ENCODE assay signal across 8 cellular contexts in the genomic region with DNA sequence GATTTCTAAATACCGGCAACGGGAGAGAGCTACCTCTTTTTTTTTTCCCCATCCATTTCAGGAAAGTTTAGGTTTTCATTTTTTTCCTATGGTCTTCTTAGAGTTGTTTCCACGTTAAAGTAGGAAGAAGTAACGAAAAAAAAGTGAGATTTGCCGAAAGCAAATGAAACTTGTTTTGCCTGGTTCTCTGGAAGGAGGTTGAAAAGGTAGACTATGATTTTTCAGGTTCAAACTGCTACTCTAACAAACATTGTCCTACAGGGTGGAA. TPM values are rescaled to one million over a fixed set of nuclear protein-coding genes. Genes with fewer than 3 reads are reported as not detected.
DNase-seq lines count a peak whose midpoint lies in the region; ATAC-seq, FAIRE-seq and TF ChIP-seq lines count a peak whose summit lies in the region.

No MANE protein-coding gene starts in this region.

- H3K79me2 ChIP-seq in OCI-LY7 (ENCODE audit: insufficient read depth, low read depth, low read length), result peaks cover 41% of the 10 kb centered on the region
- H3K79me2 ChIP-seq in H1 (ENCODE audit: control insufficient read depth in 1 of 2, insufficient read depth in 2 of 2, low read length in 2 of 2), result peaks cover 14 to 38% of the 10 kb centered on the region in 2 experiments
- peaks cover 37% of the 10 kb centered on the region for H3K79me2 ChIP-seq in osteoblast (ENCODE audit: insufficient read depth, low read length)

- peak overlapping the region; percentile 28; the same call in 1 of the 2 replicates for H2BK5ac ChIP-seq in H1 (ENCODE audit: low read depth, low read length)

- H3K23ac ChIP-seq in H1 (ENCODE audit: insufficient read length), result no peak overlapping the region

- peak overlapping the region; percentile 62 for H3K4me3 ChIP-seq in OCI-LY7 (ENCODE audit: low read depth, low read length, poor library complexity, severe bottlenecking)
- peak overlapping the region in 2 of 4 experiments; percentile 34 to 51; a peak in 2 of 8 replicates for H3K4me3 ChIP-seq in H1 (ENCODE audit: extremely low read depth in 1 of 4, insufficient read depth in 2 of 4, low read depth in 3 of 4, low read length in 4 of 4)
- peak overlapping the region; percentile 72 for H3K4me3 ChIP-seq in osteoblast (ENCODE audit: insufficient read depth, low read length)
- no peak overlapping the region for H3K4me3 ChIP-seq in lower leg skin (ENCODE audit: low read depth, poor library complexity, severe bottlenecking)

- H3K9me3 ChIP-seq in OCI-LY7 (ENCODE audit: low read length), result no peaks in the 10 kb centered on the region
- H3K9me3 ChIP-seq in H1 (ENCODE audit: insufficient read depth in 2 of 2, low read depth in 1 of 2, low read length in 1 of 2), result no peaks in the 10 kb centered on the region
- H3K9me3 ChIP-seq in osteoblast (ENCODE audit: low read depth, low read length), result no peaks in the 10 kb centered on the region

- H2BK15ac ChIP-seq in H1 (ENCODE audit: low read length), result no peak overlapping the region

- H4K20me1 ChIP-seq in OCI-LY7 (ENCODE audit: insufficient read depth, low read length), result peaks cover 20% of the 10 kb centered on the region; the same call in 1 of the 2 replicates
- no peaks in the 10 kb centered on the region for H4K20me1 ChIP-seq in H1 (replicated peaks in 1 of 2; ENCODE audit: control insufficient read depth in 1 of 2, insufficient read depth in 2 of 2, low read length in 2 of 2)
- peaks cover 13% of the 10 kb centered on the region for H4K20me1 ChIP-seq in osteoblast (ENCODE audit: insufficient read depth, low read length)

- H2BK120ac ChIP-seq in H1 (replicated peaks; ENCODE audit: low read depth, low read length), result no peak overlapping the region

- TF ChIP-seq CTCF in CD14-positive monocyte (IDR thresholded peaks at IDR 0.05) (no peak), OCI-LY7 (conservative IDR thresholded peaks at IDR 0.05; ENCODE audit: low read length) (no peak), H1 (IDR thresholded peaks at IDR 0.05; ENCODE audit: control extremely low read depth in 1 of 3, insufficient read depth in 1 of 3, low read depth in 1 of 3, low read length in 3 of 3) (no peak), osteoblast (IDR thresholded peaks at IDR 0.05; ENCODE audit: extremely low read depth, low read depth, low read length) (no peak), lower leg skin (IDR thresholded peaks at IDR 0.05) (no peak)

- H2AK5ac ChIP-seq in H1 (ENCODE audit: low read depth, low read length), result no peak overlapping the region; the same call in 1 of the 2 replicates

- peaks cover 67% of the 10 kb centered on the region for H3K4me1 ChIP-seq in OCI-LY7 (ENCODE audit: insufficient read depth, low read length, poor library complexity, severe bottlenecking)
- H3K4me1 ChIP-seq in H1 (replicated peaks in 1 of 4; ENCODE audit: control insufficient read depth in 3 of 4, insufficient read depth in 4 of 4, low read length in 3 of 4), result peaks cover 9 to 20% (median 17%) of the 10 kb centered on the region in 4 experiments; a peak in 5 of 7 replicates
- peaks cover 23% of the 10 kb centered on the region for H3K4me1 ChIP-seq in osteoblast (ENCODE audit: insufficient read depth, low read length)

- no peak overlapping the region for H3K4ac ChIP-seq in H1 (replicated peaks; ENCODE audit: insufficient read length, low read depth, low read length)

- no peak for FAIRE-seq in H1 (lab: Jason Lieb, UNC)

- H3K36me3 Mint-ChIP-seq in CD14-positive monocyte, result peaks cover 20 to 23% of the 10 kb centered on the region in 2 donors

- WGBS in H1 (ENCODE audit: extremely low coverage in 1 of 2, insufficient coverage in 1 of 2, insufficient read length in 1 of 2, insufficient replicate concordance in 2 of 2, low coverage in 1 of 2, low lambda C conversion rate in 2 of 2, missing lambda C conversion rate in 1 of 2), 2 experiments, result 79% methylated on average over 5 of the region's 5 CpGs; no CpG with 5 or more reads in 1 of the 2 experiments
- 13 to 14% methylated on average over 5 of the region's 5 CpGs for WGBS in lower leg skin, 2 donors

- DNase-seq in CD14-positive monocyte (ENCODE audit: low spot score) (no peak), OCI-LY7 (ENCODE audit: low spot score) (no peak), H1 (ENCODE audit: low read depth in 1 of 2, low spot score in 2 of 2) (no peak), osteoblast (ENCODE audit: insufficient read length, low spot score, missing footprints) (no peak), GF-D8 (lab: John Stamatoyannopoulos, UW) (no peak), lower leg skin (ENCODE audit: low spot score in 2 of 2) (no peak)

- POLR2A ChIA-PET in OCI-LY7 (lab: Charles Lee) (interaction anchor here (1.6 to 11.9 kb wide), 14 partner anchors 12 to 71 kb away, joined by 4 to 203 read pairs (median 28); a partner anchor contains a TSS), H1 (lab: Charles Lee; ENCODE audit: partially characterized antibody) (interaction anchor here (0.6 to 19.4 kb wide), 17 partner anchors 8 to 98 kb away, joined by 3 to 255 read pairs (median 9); a partner anchor contains a TSS)

- H4K5ac ChIP-seq in H1 (ENCODE audit: insufficient read length, low read depth, low read length), result peak overlapping the region; percentile 31

- no peak for TF ChIP-seq EP300 in H1 (IDR thresholded peaks at IDR 0.05; ENCODE audit: borderline replicate concordance in 1 of 2, low read depth in 2 of 2, low read length in 2 of 2)

- H3K79me1 ChIP-seq in H1 (ENCODE audit: low read depth, low read length), result no peaks in the 10 kb centered on the region

- peak overlapping the region; percentile 74 for H3K27ac ChIP-seq in OCI-LY7 (ENCODE audit: low read depth, low read length, poor library complexity, severe bottlenecking)
- H3K27ac ChIP-seq in H1 (ENCODE audit: low read depth, low read length), result peak overlapping the region; percentile 80
- H3K27ac ChIP-seq in osteoblast (ENCODE audit: low read depth, low read length), result peak overlapping the region; percentile 84

- H3K4me2 ChIP-seq in OCI-LY7 (ENCODE audit: low read length), result peak overlapping the region; percentile 69
- H3K4me2 ChIP-seq in H1 (ENCODE audit: insufficient read depth in 1 of 2, low read depth in 2 of 2, low read length in 2 of 2), result peak overlapping the region; percentile 57 to 92
- peak overlapping the region; percentile 91 for H3K4me2 ChIP-seq in osteoblast (ENCODE audit: insufficient read depth, low read length)

- CTCF ChIA-PET in OCI-LY7 (lab: Charles Lee; ENCODE audit: unreplicated experiment), result interaction anchor here (1.4 to 1.6 kb wide), 2 partner anchors 18 to 73 kb away, joined by 6 to 8 read pairs; a partner anchor contains a TSS
- CTCF ChIA-PET in H1 (lab: Charles Lee; ENCODE audit: partially characterized antibody), result interaction anchor here (1.2 to 6.6 kb wide), 4 partner anchors 18 to 77 kb away, joined by 3 to 32 read pairs (median 5); a partner anchor contains a TSS

- peaks cover 35% of the 10 kb centered on the region for H3K36me3 ChIP-seq in OCI-LY7 (ENCODE audit: insufficient read depth, low read length)
- H3K36me3 ChIP-seq in H1 (ENCODE audit: control insufficient read depth in 2 of 4, insufficient read depth in 4 of 4, low read length in 3 of 4), result peaks cover 2 to 20% (median 8%) of the 10 kb centered on the region in 4 experiments; a peak in 5 of 8 replicates
- peaks cover 6% of the 10 kb centered on the region for H3K36me3 ChIP-seq in osteoblast (ENCODE audit: insufficient read depth, low read length)

- no peak overlapping the region for H2AFZ ChIP-seq in OCI-LY7 (ENCODE audit: low read length)
- H2AFZ ChIP-seq in H1 (ENCODE audit: low read length), result no peak overlapping the region
- peak overlapping the region; percentile 94 for H2AFZ ChIP-seq in osteoblast (ENCODE audit: low read length)

- no peak overlapping the region for H2BK20ac ChIP-seq in H1 (ENCODE audit: low read length)

- TF ChIP-seq POLR2A in H1 (IDR thresholded peaks at IDR 0.05; ENCODE audit: control extremely low read depth in 1 of 2, low read depth in 2 of 2, low read length in 2 of 2) (no peak), lower leg skin (IDR thresholded peaks at IDR 0.05) (no peak)

- no peak for TF ChIP-seq RAD21 in H1 (IDR thresholded peaks at IDR 0.05 in 1 of 2, conservative IDR thresholded peaks at IDR 0.05 in 1 of 2; ENCODE audit: low read depth in 2 of 2, low read length in 2 of 2)

- peak overlapping the region; percentile 98 to 99 (median 99) for H3K27ac Mint-ChIP-seq in CD14-positive monocyte

- ATAC-seq in HG03175 (IDR thresholded peaks at IDR 0.05; ENCODE audit: unreplicated experiment) (no peak), HG03108 (IDR thresholded peaks at IDR 0.05; ENCODE audit: unreplicated experiment) (no peak)

- peaks cover 39% of the 10 kb centered on the region for H3K4me1 Mint-ChIP-seq in CD14-positive monocyte

- no peak overlapping the region for H3K14ac ChIP-seq in H1 (ENCODE audit: insufficient read length)

- H3K9me3 Mint-ChIP-seq in CD14-positive monocyte, result peaks cover 0 to 2% (median 0%) of the 10 kb centered on the region in 7 donors

- no peak overlapping the region for H4K8ac ChIP-seq in H1 (ENCODE audit: extremely low read depth, insufficient read depth, low read length)

- H3K27me3 Mint-ChIP-seq in CD14-positive monocyte (ENCODE audit: low read depth in 3 of 3), result no peaks in the 10 kb centered on the region

- no peak overlapping the region for H4K91ac ChIP-seq in H1 (replicated peaks; ENCODE audit: insufficient read length, low read length)

- peak overlapping the region in 1 of 4 experiments; percentile 42; a peak in 1 of 7 replicates for H3K9ac ChIP-seq in H1 (replicated peaks in 1 of 4; ENCODE audit: extremely low read depth in 1 of 4, low read depth in 3 of 4, low read length in 3 of 4)

- peak overlapping the region; percentile 72; the same call in 1 of the 2 replicates for H2BK12ac ChIP-seq in H1 (ENCODE audit: low read depth, low read length)

- H3K27me3 ChIP-seq in H1 (replicated peaks in 1 of 4; ENCODE audit: control insufficient read depth in 3 of 4, extremely low read depth in 1 of 4, insufficient read depth in 3 of 4, low read length in 3 of 4) (no peaks in the 10 kb centered on the region), osteoblast (ENCODE audit: insufficient read depth, low read length) (no peaks in the 10 kb centered on the region)

- no peaks in the 10 kb centered on the region for H3K9me2 ChIP-seq in OCI-LY7 (ENCODE audit: insufficient read depth, low read length)

- intact Hi-C loops in CD14-positive monocyte (cut with micrococcal nuclease) (loop anchor here (5.0 kb wide), 2 partner anchors 34 to 74 kb away; no protein-coding TSS in a partner anchor), OCI-LY7 (cut with micrococcal nuclease; ENCODE audit: unreplicated experiment) (no loop called here), lower leg skin (cut with DNase I; ENCODE audit: low total_unique reads) (no loop called here)

- H3K23me2 ChIP-seq in H1 (ENCODE audit: low read depth, low read length), result peaks cover 4% of the 10 kb centered on the region; the same call in 1 of the 2 replicates

- BruUV-seq in OCI-LY7 (replicated peaks; lab: Mats Ljungman, UMichigan), result no TSS peak

- H3K4me3 Mint-ChIP-seq in CD14-positive monocyte, result peak overlapping the region; percentile 84 to 93

- H3K18ac ChIP-seq in H1 (ENCODE audit: extremely low read depth, low read length), result no peak overlapping the region

- no peak overlapping the region for H3K56ac ChIP-seq in H1 (replicated peaks; ENCODE audit: insufficient read length, low read depth, low read length)

RNA-seq across cellular contexts. Expression of a gene that starts 18.6 kb away (rescaled TPM):
- polyA plus RNA-seq in CD14-positive monocyte (10 to 100 TPM in 1 of 2 donors, 1 to 10 TPM in 1; 9.6 to 11.4 TPM), H1 (2011; rRNA removed) (28.8 and 45.7 TPM in 2 replicates)
- total RNA-seq in OCI-LY7 (2014; rRNA removed; shearing (Covaris generic)), result 133 and 169 TPM in 2 replicates
- total RNA-seq in OCI-LY7 (2022) (213 and 259 TPM in 2 replicates), osteoblast (94.0 and 98.8 TPM in 2 replicates), lower leg skin (100 to 1,000 TPM in 1 of 4 donors, 10 to 100 TPM in 3; 75.8 to 175 (median 88.6) TPM)
- total RNA-seq in H1 (2021; fragmentation: NEBNext Ultra II Directional; extraction: Animal tissue kit (Norgen Biotek cat#: 25700)), result 70.0 and 75.9 TPM in 2 replicates
- 46.3 TPM for polyA plus RNA-seq in H1 (2011; cell fraction: cytosol; rRNA removed)
- polyA plus RNA-seq in H1 (2011; cell fraction: nucleus; rRNA removed), result 145 TPM
- 34.2 to 46.0 TPM (median 42.9 TPM) in 4 replicates for polyA plus RNA-seq in H1 (2012, experiment 1 of 2)
- polyA plus RNA-seq in H1 (2012, experiment 2 of 2), result 3.4 TPM
- polyA plus RNA-seq in H1 (2013, experiment 1 of 2), result 49.2 TPM
- polyA plus RNA-seq in H1 (2013, experiment 2 of 2), result 36.7 TPM
- 72.5 and 82.6 TPM in 2 replicates for polyA minus RNA-seq in H1 (2011; rRNA and poly(A)+ RNA removed)
- polyA minus RNA-seq in H1 (2011; cell fraction: cytosol; rRNA and poly(A)+ RNA removed), result 53.7 TPM
- 250 TPM for polyA minus RNA-seq in H1 (2011; cell fraction: nucleus; rRNA and poly(A)+ RNA removed)

Comparison
In these comparisons a context has a peak if more than half of its experiments do, and no peak if none do; other contexts are left out.
1. intact Hi-C loops: an anchor here in CD14-positive monocyte (5.0 kb wide); none called in OCI-LY7 and lower leg skin.